Comparison of ENCODE assay signal across 19 cellular contexts in the genomic region with DNA sequence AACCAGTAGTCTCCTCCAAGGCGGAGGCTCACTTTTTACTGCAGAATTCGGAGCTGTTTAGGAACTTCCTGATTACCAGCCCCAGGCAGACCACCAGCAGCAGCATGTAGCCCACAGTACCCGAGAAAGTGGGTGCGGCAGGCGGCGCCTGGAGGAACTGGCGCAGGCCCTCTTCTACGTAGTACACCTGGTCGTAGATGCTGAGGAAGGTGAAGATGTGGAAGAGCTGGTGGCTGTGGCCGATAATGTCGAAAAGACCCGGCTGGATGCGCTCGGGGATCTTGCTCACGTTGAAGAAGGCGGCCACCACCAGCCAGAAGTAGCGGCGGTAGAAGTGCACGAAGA. TPM values are rescaled to one million over a fixed set of nuclear protein-coding genes. Genes with fewer than 3 reads are reported as not detected.
DNase-seq lines count a peak whose midpoint lies in the region; ATAC-seq and TF ChIP-seq lines count a peak whose summit lies in the region.
"Had no signal": no experiment of that assay in that cellular context is flagged by ENCODE, and none has a peak within 500 bp of the region (broad histone marks: within the 10 kb centered on the region; RNA-seq: fewer than 3 reads in every experiment).

No MANE protein-coding gene starts in this region.

- TF ChIP-seq CTCF in endodermal cell (conservative IDR thresholded peaks at IDR 0.05) (no peak), RWPE1 (conservative IDR thresholded peaks at IDR 0.05; ENCODE audit: low read depth) (no peak)

- no peak overlapping the region for H3K27ac Mint-ChIP-seq in activated T-cell treated with anti-CD3 and anti-CD28 coated beads, Interleukin-2, amount 50 U/mL, for 24 hours
- no peak overlapping the region for H3K27ac Mint-ChIP-seq in T-helper 17 cell
- no peak overlapping the region for H3K27ac Mint-ChIP-seq in endodermal cell

- H2AFZ ChIP-seq in neuronal stem cell (ENCODE audit: low read length) = no peak overlapping the region

- DNase-seq in activated T-cell treated with anti-CD3 and anti-CD28 coated beads, Interleukin-2, amount 50 U/mL, for 24 hours = no peak
- no peak for DNase-seq in activated T-cell treated with anti-CD3 and anti-CD28 coated beads, Interleukin-2, amount 50 U/mL, for 48 hours
- DNase-seq in T-helper 17 cell (no peak), endodermal cell (no peak), neuronal stem cell (ENCODE audit: low spot score) (no peak), RWPE1 (ENCODE audit: low spot score) (no peak), NCI-H526 treated with DMSO at 0.1 percent for 48 hours (lab: John Stamatoyannopoulos, UW) (no peak)
- DNase-seq: activated CD8-positive, alpha-beta memory T cell treated with anti-CD3 and anti-CD28 coated beads, Interleukin-2, amount 50 U/mL, for 4 hours; anterior cingulate cortex; colonic mucosa; gastrocnemius medialis; NCI-H2081; NCI-H524 had no signal

- CTCF ChIA-PET in RWPE1 (lab: Yijun Ruan, JAX) = interaction anchor here (2.5 kb wide), 1 partner anchor 134 kb away, joined by 9 read pairs; no protein-coding TSS in a partner anchor

- no peak overlapping the region for H2BK5ac ChIP-seq in neuronal stem cell (ENCODE audit: low read length)

- H2BK12ac ChIP-seq in neuronal stem cell (ENCODE audit: low read length) = peak overlapping the region; percentile 82

- no peak overlapping the region for H3K4me3 ChIP-seq in endodermal cell (ENCODE audit: low read length)
- H3K4me3 ChIP-seq in neuronal stem cell (ENCODE audit: low read length in 2 of 2) = peak overlapping the region in 1 of 2 donors; percentile 87
- H3K4me3 ChIP-seq: colonic mucosa, skin epidermis had no signal

- H3K4me3 Mint-ChIP-seq in activated T-cell treated with anti-CD3 and anti-CD28 coated beads, Interleukin-2, amount 50 U/mL, for 24 hours = peak overlapping the region; percentile 73
- peak overlapping the region; percentile 88 for H3K4me3 Mint-ChIP-seq in T-helper 17 cell
- H3K4me3 Mint-ChIP-seq in endodermal cell = peak overlapping the region; percentile 75

- no peak overlapping the region for H4K8ac ChIP-seq in neuronal stem cell (ENCODE audit: low read depth, low read length)

- H3K27me3 ChIP-seq in endodermal cell (ENCODE audit: control insufficient read depth, insufficient read depth, low read length, poor library complexity, severe bottlenecking) (peaks cover 22% of the 10 kb centered on the region), neuronal stem cell (ENCODE audit: control insufficient read depth in 3 of 3, insufficient read depth in 3 of 3, low read depth in 1 of 3, low read length in 3 of 3) (peaks cover 0 to 61% (median 11%) of the 10 kb centered on the region in 3 experiments)
- H3K27me3 ChIP-seq: gastrocnemius medialis had no signal

- H2BK15ac ChIP-seq in neuronal stem cell (ENCODE audit: low read length) = peak overlapping the region; percentile 68

- H3K23ac ChIP-seq in neuronal stem cell (ENCODE audit: low read depth, low read length, poor library complexity) = peak overlapping the region; percentile 100

- no peaks in the 10 kb centered on the region for H3K79me1 ChIP-seq in neuronal stem cell (ENCODE audit: low read depth, low read length)

- H3K27ac ChIP-seq in endodermal cell (ENCODE audit: low read depth, low read length) = no peak overlapping the region
- no peak overlapping the region for H3K27ac ChIP-seq in neuronal stem cell (replicated peaks; ENCODE audit: low read length)
- no peak overlapping the region for H3K27ac ChIP-seq in RWPE1
- H3K27ac ChIP-seq: colonic mucosa, epithelial cell of prostate, pancreas, skin epidermis had no signal

- H3K9me3 ChIP-seq in T-helper 17 cell (ENCODE audit: control insufficient read depth, low read length, poor library complexity, severe bottlenecking) = no peaks in the 10 kb centered on the region
- no peaks in the 10 kb centered on the region for H3K9me3 ChIP-seq in endodermal cell (ENCODE audit: control insufficient read depth, low read length)
- peaks cover 5 to 11% of the 10 kb centered on the region in 2 donors for H3K9me3 ChIP-seq in neuronal stem cell (replicated peaks in 1 of 2; ENCODE audit: control insufficient read depth in 2 of 2, insufficient read depth in 1 of 2, low read depth in 1 of 2, low read length in 2 of 2)
- H3K9me3 ChIP-seq: colonic mucosa, gastrocnemius medialis, pancreas had no signal

- no peak overlapping the region for H4K91ac ChIP-seq in neuronal stem cell (ENCODE audit: low read depth, low read length, poor library complexity)

- peak overlapping the region; percentile 98 for H2AK5ac ChIP-seq in neuronal stem cell (ENCODE audit: low read depth, low read length)

- peak overlapping the region; percentile 99 for H3K18ac ChIP-seq in neuronal stem cell (ENCODE audit: low read length)

- H3K4me2 ChIP-seq in neuronal stem cell (ENCODE audit: insufficient read depth, low read length, poor library complexity, severe bottlenecking) = no peak overlapping the region

- POLR2A ChIA-PET in RWPE1 (lab: Yijun Ruan, JAX; ENCODE audit: low non-redundant PET) = no interaction called here

- no peak overlapping the region for H3K4ac ChIP-seq in neuronal stem cell (ENCODE audit: low read length)

- WGBS in endodermal cell (ENCODE audit: insufficient coverage in 1 of 2, insufficient read length in 1 of 2), 2 experiments = 96 to 97% methylated on average over 12 to 19 of the region's 19 CpGs
- no CpG with 5 or more reads among the region's 19 CpGs for WGBS in neuronal stem cell (ENCODE audit: extremely low coverage in 2 of 2, insufficient read length in 2 of 2, insufficient replicate concordance in 1 of 2), 2 donors

- H3K36me3 ChIP-seq in endodermal cell (ENCODE audit: control insufficient read depth, insufficient read depth, low read length) (no peaks in the 10 kb centered on the region), neuronal stem cell (replicated peaks in 1 of 2; ENCODE audit: control insufficient read depth in 2 of 2, insufficient read depth in 2 of 2, low read length in 2 of 2) (no peaks in the 10 kb centered on the region)
- H3K36me3 ChIP-seq: colonic mucosa, gastrocnemius medialis, pancreas had no signal

- H3K4me1 Mint-ChIP-seq in activated T-cell treated with anti-CD3 and anti-CD28 coated beads, Interleukin-2, amount 50 U/mL, for 24 hours (ENCODE audit: low read depth) = peaks cover 14% of the 10 kb centered on the region
- peaks cover 12% of the 10 kb centered on the region for H3K4me1 Mint-ChIP-seq in T-helper 17 cell
- H3K4me1 Mint-ChIP-seq in endodermal cell = peaks cover 29% of the 10 kb centered on the region

- no peaks in the 10 kb centered on the region for H3K4me1 ChIP-seq in endodermal cell (ENCODE audit: control insufficient read depth, insufficient read depth, low read length)
- peaks cover 0 to 15% of the 10 kb centered on the region in 2 donors for H3K4me1 ChIP-seq in neuronal stem cell (ENCODE audit: control insufficient read depth in 2 of 2, insufficient read depth in 1 of 2, low read depth in 1 of 2, low read length in 2 of 2)
- H3K4me1 ChIP-seq: colonic mucosa, pancreas had no signal

- H3K36me3 Mint-ChIP-seq in activated T-cell treated with anti-CD3 and anti-CD28 coated beads, Interleukin-2, amount 50 U/mL, for 24 hours (ENCODE audit: low read depth) = no peaks in the 10 kb centered on the region
- peaks cover 6% of the 10 kb centered on the region for H3K36me3 Mint-ChIP-seq in T-helper 17 cell (ENCODE audit: low read depth)
- H3K36me3 Mint-ChIP-seq in endodermal cell (ENCODE audit: low read depth) = peaks cover 5% of the 10 kb centered on the region

- ATAC-seq in T-helper 17 cell = no peak
- no peak for ATAC-seq in HG02852 (IDR thresholded peaks at IDR 0.05; ENCODE audit: unreplicated experiment)
- ATAC-seq: gastrocnemius medialis, pancreas had no signal

- H3K9ac ChIP-seq in endodermal cell (ENCODE audit: extremely low read depth, low read length, poor library complexity, severe bottlenecking) (no peak overlapping the region), neuronal stem cell (ENCODE audit: low read depth, low read length, poor library complexity) (no peak overlapping the region)

- H2BK120ac ChIP-seq in neuronal stem cell (ENCODE audit: low read depth, low read length) = no peak overlapping the region

- no peaks in the 10 kb centered on the region for H3K9me3 Mint-ChIP-seq in activated T-cell treated with anti-CD3 and anti-CD28 coated beads, Interleukin-2, amount 50 U/mL, for 24 hours
- peaks cover 7% of the 10 kb centered on the region for H3K9me3 Mint-ChIP-seq in endodermal cell

- H3K14ac ChIP-seq in neuronal stem cell (ENCODE audit: low read length) = peak overlapping the region; percentile 95

- peaks cover 73% of the 10 kb centered on the region for H3K27me3 Mint-ChIP-seq in activated T-cell treated with anti-CD3 and anti-CD28 coated beads, Interleukin-2, amount 50 U/mL, for 24 hours
- H3K27me3 Mint-ChIP-seq in T-helper 17 cell (peaks cover 75% of the 10 kb centered on the region), endodermal cell (ENCODE audit: insufficient read depth) (peaks cover 59% of the 10 kb centered on the region)

RNA-seq across cellular contexts. Expression of a gene that starts 1.3 kb away (rescaled TPM):
- total RNA-seq in T-helper 17 cell (not detected), endodermal cell (10 to 100 TPM in 1 of 2 donors, 1 to 10 TPM in 1; 4.2 to 11.1 TPM)
- 1.9 TPM for polyA plus RNA-seq in endodermal cell (2013, experiment 1 of 2)
- polyA plus RNA-seq in endodermal cell (2013, experiment 2 of 2) = 1.6 TPM
- 3.6 TPM for polyA plus RNA-seq in neuronal stem cell (2013, experiment 1 of 2)
- 3.6 TPM for polyA plus RNA-seq in neuronal stem cell (2013, experiment 2 of 2)
- total RNA-seq: colonic mucosa, G401, urinary bladder had no signal
- polyA plus RNA-seq: pancreas had no signal

RNA-seq across cellular contexts. Expression of a gene that starts 39.2 kb away (rescaled TPM):
- total RNA-seq in T-helper 17 cell = 100 to 1,000 TPM; 145 to 171 TPM
- 100 to 1,000 TPM; 139 to 160 TPM for total RNA-seq in endodermal cell
- 117 TPM for polyA plus RNA-seq in endodermal cell (2013, experiment 1 of 2)
- 121 TPM for polyA plus RNA-seq in endodermal cell (2013, experiment 2 of 2)
- 89.9 TPM for polyA plus RNA-seq in neuronal stem cell (2013, experiment 1 of 2)
- polyA plus RNA-seq in neuronal stem cell (2013, experiment 2 of 2) = 98.6 TPM

Comparison
In these comparisons a context has a peak if more than half of its experiments do, and no peak if none do; other contexts are left out.
1. RNA of a gene that starts 1.3 kb away (total RNA-seq): 4.2 to 11.1 TPM in endodermal cell; not detected in T-helper 17 cell; every median in the first group is over 4 times any median in the second.
2. Peak in every context shown above with its lines, with median percentiles within 50 percentile points of each other: H3K4me3 Mint-ChIP-seq.